In the genomic region with DNA sequence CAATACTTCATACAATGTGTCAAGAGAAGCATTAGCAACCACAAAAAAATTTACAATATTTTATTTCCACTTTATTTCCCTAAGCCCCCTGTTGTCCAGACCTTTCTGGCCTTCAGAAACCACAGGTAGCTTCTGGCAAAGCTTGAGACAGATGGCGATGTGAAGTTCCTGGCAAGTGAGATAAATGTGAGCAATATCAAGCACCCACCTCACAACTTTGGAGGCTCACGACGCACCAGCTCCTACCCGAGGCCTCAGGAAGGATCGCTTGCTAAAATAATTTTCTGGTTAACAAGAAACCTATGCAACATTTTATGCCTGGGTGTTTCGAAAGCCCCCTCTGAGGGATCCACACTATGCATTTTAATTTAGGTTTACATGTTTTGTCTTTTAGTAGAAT, we compare ENCODE assay signal across 23 cellular contexts.
DNase-seq lines count a peak whose midpoint lies in the region; TF ChIP-seq lines count a peak whose summit lies in the region.
"Had no signal": no experiment of that assay in that cellular context is flagged by ENCODE, and none has a peak within 500 bp of the region (broad histone marks: within the 10 kb centered on the region; RNA-seq: fewer than 3 reads in every experiment).

No MANE protein-coding gene starts in this region.

- no peaks in the 10 kb centered on the region for H3K4me1 Mint-ChIP-seq in glutamatergic neuron (ENCODE audit: low read depth, unreplicated experiment)
- H3K4me1 Mint-ChIP-seq: CD4-positive, alpha-beta memory T cell; GM23338 had no signal

- peaks cover 1% of the 10 kb centered on the region for H3K27me3 Mint-ChIP-seq in glutamatergic neuron (ENCODE audit: unreplicated experiment)

- H3K4me3 Mint-ChIP-seq in glutamatergic neuron (ENCODE audit: unreplicated experiment): no peak overlapping the region
- H3K4me3 Mint-ChIP-seq: CD4-positive, alpha-beta memory T cell; GM23338; H9 had no signal

- in situ Hi-C loops in SK-MEL-5 (cut with HindIII; ENCODE audit: low pct_unique_long_range_greater_than_20kb, low sequenced_read_pairs): no loop called here

- no peak for TF ChIP-seq CTCF in GM10266 (IDR thresholded peaks at IDR 0.05; ENCODE audit: control insufficient read depth, insufficient read depth, low read depth, missing control alignments)
- TF ChIP-seq CTCF in glutamatergic neuron (IDR thresholded peaks at IDR 0.05; ENCODE audit: partially characterized antibody, unreplicated experiment): no peak

- H3K9me3 Mint-ChIP-seq in glutamatergic neuron (ENCODE audit: unreplicated experiment): peaks cover 4% of the 10 kb centered on the region
- H3K9me3 Mint-ChIP-seq: CD4-positive, alpha-beta memory T cell; GM23338; H9 had no signal

- no peaks in the 10 kb centered on the region for H3K36me3 Mint-ChIP-seq in glutamatergic neuron (ENCODE audit: unreplicated experiment)
- H3K36me3 Mint-ChIP-seq: CD4-positive, alpha-beta memory T cell had no signal

- DNase-seq in A172 (ENCODE audit: low spot score): peak; percentile 38
- peak; percentile 23 for DNase-seq in DMS79 (lab: John Stamatoyannopoulos, UW)
- DNase-seq in SK-MEL-5 (ENCODE audit: low read depth, low spot score): peak; percentile 16
- DNase-seq in cerebellar cortex (ENCODE audit: low spot score): peak; percentile 77
- DNase-seq in hepatic stellate cell (ENCODE audit: low spot score): no peak
- no peak for DNase-seq in GM10266 (ENCODE audit: extremely low spot score)
- DNase-seq in glutamatergic neuron: no peak
- DNase-seq: 8988T; CD4-positive, alpha-beta memory T cell; COR-L47; DND-41; H9; Karpas-422; NCI-H1092 treated with DMSO at 0.1 percent for 48 hours; NCI-H1436; NCI-H187 treated with DMSO at 0.1 percent for 48 hours; NCI-H2171 treated with DMSO at 0.1 percent for 48 hours; NCI-H345; NCI-H524 treated with DMSO at 0.1 percent for 48 hours; NCI-H774; NK-92 treated with Interleukin-12 subunit alpha and Interleukin-12 subunit beta, amount 100 ng/mL, for 24 hours; PC-3 had no signal

- no peak overlapping the region for H3K27ac Mint-ChIP-seq in glutamatergic neuron (ENCODE audit: unreplicated experiment)
- H3K27ac Mint-ChIP-seq: CD4-positive, alpha-beta memory T cell; GM23338; H9 had no signal

Comparison
In these comparisons a context has a peak if more than half of its experiments do, and no peak if none do; other contexts are left out.
1. DNase-seq: peak in A172 (single experiment), DMS79 (single experiment), SK-MEL-5 (single experiment) and cerebellar cortex (single experiment); none in hepatic stellate cell (single experiment), GM10266 (single experiment) and glutamatergic neuron (single experiment).